In the genomic region with DNA sequence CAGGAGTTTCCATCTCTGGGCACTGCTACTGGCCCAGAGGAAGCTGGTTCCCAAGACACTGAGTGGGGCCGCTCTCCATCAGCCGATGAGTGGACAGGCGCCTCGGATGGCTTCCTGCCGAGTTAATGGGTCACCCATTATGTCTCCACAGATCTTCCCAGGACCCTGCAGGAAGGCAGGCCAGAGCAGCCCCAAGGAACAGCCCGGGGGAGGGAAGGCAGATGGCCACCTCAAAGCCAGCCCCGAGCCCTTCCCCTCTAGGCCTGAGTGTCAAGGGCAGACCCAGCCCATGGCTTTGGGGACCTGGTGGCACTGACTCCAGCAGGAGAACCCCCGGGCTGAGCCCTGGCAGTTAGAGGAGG, we compare ENCODE assay signal across 2 cellular contexts.
TF ChIP-seq lines count a peak whose summit lies in the region.

No MANE protein-coding gene starts in this region.

TF ChIP-seq in IMR-90, 13 proteins besides CTCF, POLR2A, EP300 and RAD21:
- TF ChIP-seq NFE2L2 (IDR thresholded peaks at IDR 0.05; ENCODE audit: low read depth, low read length) (no peak), SMC3 (IDR thresholded peaks at IDR 0.05; ENCODE audit: low read depth, low read length) (no peak)

TF ChIP-seq in HEK293T, 16 proteins besides CTCF, POLR2A, EP300 and RAD21:
- TF ChIP-seq FOXA1 (IDR thresholded peaks at IDR 0.05) (no peak), CTBP1 (IDR thresholded peaks at IDR 0.05; ENCODE audit: borderline replicate concordance) (no peak), ARNT (IDR thresholded peaks at IDR 0.05) (no peak), HDGF (IDR thresholded peaks at IDR 0.05; ENCODE audit: borderline replicate concordance) (no peak), ZNF384 (IDR thresholded peaks at IDR 0.05) (no peak), ELF4 (IDR thresholded peaks at IDR 0.05) (no peak), BHLHE40 (IDR thresholded peaks at IDR 0.05; ENCODE audit: borderline replicate concordance) (no peak), FOXM1 (IDR thresholded peaks at IDR 0.05; ENCODE audit: borderline replicate concordance) (no peak), SUZ12 (IDR thresholded peaks at IDR 0.05) (no peak)
